In the genomic region with DNA sequence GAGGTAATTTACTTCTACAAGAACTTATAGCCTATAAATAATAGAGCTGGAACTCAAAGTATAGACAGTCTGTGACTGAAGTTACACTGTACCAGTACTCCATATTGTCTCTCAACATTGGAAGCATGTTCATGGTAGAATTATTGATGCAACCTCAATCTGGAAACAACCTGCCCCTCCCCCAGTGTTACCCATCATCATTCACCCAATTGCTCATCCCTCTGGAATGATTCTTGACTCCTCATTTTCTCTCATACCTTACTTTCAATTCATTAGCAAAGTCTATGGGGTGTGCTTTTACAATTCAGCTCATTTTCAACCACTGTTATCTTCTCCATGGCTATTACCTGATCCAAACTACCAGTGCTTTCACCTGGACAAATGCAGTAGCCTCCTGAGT, we compare ENCODE assay signal across 19 cellular contexts.
DNase-seq lines count a peak whose midpoint lies in the region; ATAC-seq, FAIRE-seq and TF ChIP-seq lines count a peak whose summit lies in the region.
"Had no signal": no experiment of that assay in that cellular context is flagged by ENCODE, and none has a peak within 500 bp of the region (broad histone marks: within the 10 kb centered on the region; RNA-seq: fewer than 3 reads in every experiment).

No MANE protein-coding gene starts in this region.

- BruUV-seq in PC-3 (replicated peaks; lab: Mats Ljungman, UMichigan), result no TSS peak

- FAIRE-seq in bronchial epithelial cell (lab: Jason Lieb, UNC), result no peak
- FAIRE-seq: D721Med, GM12878, HepG2 had no signal

- no peak overlapping the region; the same call in 1 of the 2 replicates for H3K9ac ChIP-seq in PC-3 (ENCODE audit: low read length)
- H3K9ac ChIP-seq: GM23248 had no signal

- ATAC-seq in PC-3 (peak; percentile 7; the same call in 1 of the 2 replicates), HG02870 (IDR thresholded peaks at IDR 0.05; ENCODE audit: unreplicated experiment) (no peak), GM19035 (IDR thresholded peaks at IDR 0.05; ENCODE audit: unreplicated experiment) (no peak)
- ATAC-seq: GM12878, HepG2 had no signal

- H3K27ac ChIP-seq in ACC112 (ENCODE audit: low read depth, low read length) (no peak overlapping the region), PC-3 (ENCODE audit: low read length) (peak overlapping the region; percentile 70), testis (no peak overlapping the region)
- H3K27ac ChIP-seq: GM23248 had no signal

- H3K9me3 ChIP-seq in PC-3 (ENCODE audit: low read length) (no peaks in the 10 kb centered on the region), testis (no peaks in the 10 kb centered on the region)
- H3K9me3 ChIP-seq: BE2C, HAP-1 had no signal

- no peak for TF ChIP-seq CTCF in PC-3 (conservative IDR thresholded peaks at IDR 0.05; ENCODE audit: low read depth, low read length)
- TF ChIP-seq CTCF in bronchial epithelial cell (IDR thresholded peaks at IDR 0.05; ENCODE audit: insufficient read depth, low read length, severe bottlenecking), result no peak
- TF ChIP-seq CTCF in testis (IDR thresholded peaks at IDR 0.05), result no peak

- DNase-seq in ELR (ENCODE audit: low read depth), result peak; percentile 32
- DNase-seq in PC-3, result peak; percentile 44
- DNase-seq in bronchial epithelial cell (ENCODE audit: low read depth), result peak; percentile 23
- DNase-seq in AG20443 (ENCODE audit: low spot score), result no peak
- no peak for DNase-seq in testis
- DNase-seq: 8988T; BE2C; C1 segment of cervical spinal cord; Caco-2; CD4-positive, alpha-beta T cell; GM23248; KBM-7 had no signal

- intact Hi-C loops in PC-3 (cut with micrococcal nuclease), result loop anchor here (2.0 kb wide), 1 partner anchor 14 kb away; no protein-coding TSS in a partner anchor
- intact Hi-C loops in testis (cut with DNase I; ENCODE audit: low total_unique reads), result no loop called here

- H3K36me3 ChIP-seq in ACC112 (ENCODE audit: insufficient read depth, low read length), result no peaks in the 10 kb centered on the region
- H3K36me3 ChIP-seq in PC-3 (ENCODE audit: low read depth, low read length), result no peaks in the 10 kb centered on the region
- H3K36me3 ChIP-seq in bronchial epithelial cell (ENCODE audit: control insufficient read depth, insufficient read depth, low read length), result no peaks in the 10 kb centered on the region
- no peaks in the 10 kb centered on the region for H3K36me3 ChIP-seq in testis (ENCODE audit: low read depth, missing control alignments)
- H3K36me3 ChIP-seq: BE2C, HAP-1 had no signal

- no peak for TF ChIP-seq POLR2A in testis (IDR thresholded peaks at IDR 0.05)

- H3F3A ChIP-seq in PC-3 (ENCODE audit: low read length, unreplicated experiment), result no peaks in the 10 kb centered on the region

- H3K27me3 ChIP-seq in ACC112 (ENCODE audit: insufficient read depth, low read length) (no peaks in the 10 kb centered on the region), PC-3 (ENCODE audit: low read length) (no peaks in the 10 kb centered on the region), bronchial epithelial cell (ENCODE audit: control insufficient read depth, insufficient read depth, low read length) (no peaks in the 10 kb centered on the region), testis (no peaks in the 10 kb centered on the region)
- H3K27me3 ChIP-seq: BE2C had no signal

- H2AFZ ChIP-seq in ACC112 (ENCODE audit: low read length, unreplicated experiment) (peak overlapping the region; percentile 87), PC-3 (ENCODE audit: low read length) (no peak overlapping the region)
- H2AFZ ChIP-seq: GM23248 had no signal

- H3K4me1 ChIP-seq in ACC112 (ENCODE audit: control insufficient read depth, insufficient read depth, low read length, unreplicated experiment) (peaks cover 16% of the 10 kb centered on the region), PC-3 (ENCODE audit: insufficient read depth, low read length) (peaks cover 20% of the 10 kb centered on the region), testis (no peaks in the 10 kb centered on the region)
- H3K4me1 ChIP-seq: BE2C, Caco-2 had no signal

- peak overlapping the region; percentile 59 for H3K4me2 ChIP-seq in PC-3 (ENCODE audit: low read length)

- H3K9me2 ChIP-seq in PC-3 (replicated peaks; ENCODE audit: low read length), result no peaks in the 10 kb centered on the region

- CTCF ChIA-PET in PC-3 (lab: Charles Lee), result interaction anchor here (0.5 kb wide), 1 partner anchor 101 kb away, joined by 3 read pairs; no protein-coding TSS in a partner anchor

- H4K20me1 ChIP-seq in PC-3 (ENCODE audit: low read length), result no peaks in the 10 kb centered on the region

- POLR2A ChIA-PET in PC-3 (lab: Charles Lee; ENCODE audit: unreplicated experiment), result no interaction called here

- H3K4me3 ChIP-seq in ACC112 (ENCODE audit: low read depth, low read length) (peak overlapping the region; percentile 53; the same call in 1 of the 2 replicates), PC-3 (ENCODE audit: low read length) (peak overlapping the region; percentile 16; the same call in 1 of the 2 replicates), bronchial epithelial cell (ENCODE audit: low read depth, low read length) (no peak overlapping the region), testis (no peak overlapping the region)
- H3K4me3 ChIP-seq: GM12878, GM23248, HAP-1 had no signal

- no peaks in the 10 kb centered on the region for H3K79me2 ChIP-seq in ACC112 (ENCODE audit: control insufficient read depth, insufficient read depth, low read length, unreplicated experiment)
- no peaks in the 10 kb centered on the region for H3K79me2 ChIP-seq in PC-3 (ENCODE audit: low read length)

Comparison
In these comparisons a context has a peak if more than half of its experiments do, and no peak if none do; other contexts are left out.
1. H3K4me3 ChIP-seq: peak in ACC112 (single experiment) and PC-3 (single experiment); none in bronchial epithelial cell (single experiment) and testis (0 of 2).
2. DNase-seq: peak in ELR (single experiment), PC-3 (single experiment) and bronchial epithelial cell (single experiment); none in AG20443 (single experiment) and testis (single experiment).